ENCODE assay signal across 15 cellular contexts in genomic region chr13:24050796-24051715, GRCh38.
DNase-seq lines count a peak whose midpoint lies in the region; ATAC-seq and TF ChIP-seq lines count a peak whose summit lies in the region.
"Had no signal": no experiment of that assay in that cellular context is flagged by ENCODE, and none has a peak within 500 bp of the region (broad histone marks: within the 10 kb centered on the region; RNA-seq: fewer than 3 reads in every experiment).

No MANE protein-coding gene starts in this region.

- no peaks in the 10 kb centered on the region for H3K36me3 ChIP-seq in left lung
- no peaks in the 10 kb centered on the region for H3K36me3 ChIP-seq in thyroid gland
- H3K36me3 ChIP-seq: right lobe of liver had no signal

- H3K4me3 ChIP-seq in left lung (no peak overlapping the region), thyroid gland (replicated peaks in 1 of 3) (no peak overlapping the region)
- H3K4me3 ChIP-seq: right lobe of liver had no signal

- ATAC-seq in left lung (no peak), HG02870 (IDR thresholded peaks at IDR 0.05; ENCODE audit: unreplicated experiment) (no peak)
- ATAC-seq: natural killer cell treated with Interleukin-12 subunit alpha and Interleukin-12 subunit beta and Interleukin-15 and Interleukin-18, amount 100 ng/mL, for 72 hours had no signal

- WGBS in thyroid gland, 2 donors, result 55 to 59% methylated on average over 10 of the region's 10 CpGs

- H3K27ac ChIP-seq in angular gyrus (ENCODE audit: low read depth, low read length), result peak overlapping the region; percentile 16
- peak overlapping the region; percentile 28 to 70 for H3K27ac ChIP-seq in left lung
- H3K27ac ChIP-seq in thyroid gland, result peak overlapping the region in 2 of 3 donors; percentile 7 to 40
- H3K27ac ChIP-seq: right lobe of liver had no signal

- no peak for TF ChIP-seq POLR2A in thyroid gland (IDR thresholded peaks at IDR 0.05)

- no peak for TF ChIP-seq CTCF in left lung (IDR thresholded peaks at IDR 0.05)
- TF ChIP-seq CTCF in thyroid gland (IDR thresholded peaks at IDR 0.05), result no peak

- H3K9me3 ChIP-seq in left lung (peaks cover 0 to 6% of the 10 kb centered on the region in 2 donors), thyroid gland (no peaks in the 10 kb centered on the region)
- H3K9me3 ChIP-seq: right lobe of liver had no signal

- DNase-seq in DMS79 treated with DMSO at 0.1 percent for 48 hours (lab: John Stamatoyannopoulos, UW) (peak; percentile 9), DMS79 (lab: John Stamatoyannopoulos, UW) (no peak), left lung (no peak), thyroid gland (peak; percentile 57 to 61), hippocampal formation (lab: John Stamatoyannopoulos, UW) (no peak), NCI-H82 treated with DMSO at 0.1 percent for 48 hours (lab: John Stamatoyannopoulos, UW; ENCODE audit: unreplicated experiment) (no peak)
- DNase-seq: 8988T; activated CD4-positive, alpha-beta T cell treated with anti-CD3 and anti-CD28 coated beads, Interleukin-2, amount 50 U/mL, for 1 hour; Caco-2; NCI-H526; right lobe of liver; stimulated activated naive CD4-positive, alpha-beta T cell had no signal

- peaks cover 14 to 30% of the 10 kb centered on the region in 2 donors for H3K4me1 ChIP-seq in left lung
- peaks cover 4 to 21% of the 10 kb centered on the region in 2 donors for H3K4me1 ChIP-seq in thyroid gland
- H3K4me1 ChIP-seq: Caco-2 had no signal

- intact Hi-C loops in left lung (cut with DNase I) (loop anchor here in 1 of 2 donors (10.0 kb wide), 1 partner anchor 164 kb away; no protein-coding TSS in a partner anchor), thyroid gland (cut with DNase I) (no loop called here)

- no peaks in the 10 kb centered on the region for H3K27me3 ChIP-seq in left lung
- no peaks in the 10 kb centered on the region for H3K27me3 ChIP-seq in thyroid gland
- H3K27me3 ChIP-seq: right lobe of liver had no signal

Comparison
In these comparisons a context has a peak if more than half of its experiments do, and no peak if none do; other contexts are left out.
1. DNase-seq: peak in DMS79 treated with DMSO at 0.1 percent for 48 hours (single experiment) and thyroid gland (2 of 2); none in DMS79 (single experiment), left lung (0 of 2), hippocampal formation (0 of 2) and NCI-H82 treated with DMSO at 0.1 percent for 48 hours (single experiment).
2. Peak in every context shown above with its lines, with median percentiles within 50 percentile points of each other: H3K27ac ChIP-seq.